In the genomic region with DNA sequence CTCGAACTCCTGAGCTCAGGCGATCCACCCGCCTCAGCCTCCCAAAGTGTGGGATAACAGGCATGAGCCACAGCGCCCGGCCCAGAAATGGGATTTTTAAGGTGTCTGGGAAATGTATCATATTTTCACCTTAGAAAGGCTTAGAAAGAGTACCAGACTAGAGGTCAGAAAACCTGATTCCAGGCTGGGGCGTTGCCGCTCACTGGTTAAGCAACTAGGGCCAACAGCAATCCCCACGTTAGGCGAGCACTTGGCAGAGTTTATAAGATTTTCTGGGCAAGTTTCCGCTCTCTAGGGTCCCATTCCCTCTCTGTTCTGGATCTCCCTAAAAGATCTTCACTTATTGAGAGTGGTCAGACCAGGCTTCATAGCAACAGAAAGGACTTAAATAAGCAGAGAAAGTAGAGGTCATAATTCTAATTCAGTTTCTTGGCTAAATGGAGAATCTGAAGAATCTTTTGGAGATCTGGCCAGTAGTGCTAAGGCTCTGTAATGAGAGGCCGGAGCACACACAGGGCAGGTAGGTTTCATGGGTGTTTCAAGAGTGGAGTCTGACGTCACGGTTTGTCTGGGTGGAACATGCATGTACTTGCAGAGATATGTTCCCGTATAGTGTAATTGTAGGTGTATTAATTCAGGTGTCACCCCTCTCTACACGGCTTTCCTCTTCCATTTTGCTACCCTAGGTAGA, we compare ENCODE assay signal across 13 cellular contexts. TPM values are rescaled to one million over a fixed set of nuclear protein-coding genes. Genes with fewer than 3 reads are reported as not detected.
A peak's percentile ranks its signal among the peaks of the same experiment; 100 is the strongest.
DNase-seq lines count a peak whose midpoint lies in the region; ATAC-seq and TF ChIP-seq lines count a peak whose summit lies in the region.
"Had no signal": no experiment of that assay in that cellular context is flagged by ENCODE, and none has a peak within 500 bp of the region (broad histone marks: within the 10 kb centered on the region; RNA-seq: fewer than 3 reads in every experiment).

No MANE protein-coding gene starts in this region.

- no peak overlapping the region for H3K4me3 ChIP-seq in BLaER1 treated with 17β-estradiol and CSF1 and Interleukin-3, amounts not matched to agents 10 nM and 100 nM
- H3K4me3 ChIP-seq in right cardiac atrium (ENCODE audit: low read length) = no peak overlapping the region
- H3K4me3 ChIP-seq in sigmoid colon = no peak overlapping the region
- H3K4me3 ChIP-seq: SK-N-MC had no signal

- no peaks in the 10 kb centered on the region for H3K9me3 Mint-ChIP-seq in activated T-helper 17 cell treated with anti-CD3 and anti-CD28 coated beads, Interleukin-2, amount 50 U/mL, for 72 hours
- H3K9me3 Mint-ChIP-seq: activated naive CD8-positive, alpha-beta T cell treated with anti-CD3 and anti-CD28 coated beads, Interleukin-2, amount 50 U/mL, for 24 hours had no signal

- no peaks in the 10 kb centered on the region for H3K27me3 Mint-ChIP-seq in activated T-helper 17 cell treated with anti-CD3 and anti-CD28 coated beads, Interleukin-2, amount 50 U/mL, for 72 hours
- H3K27me3 Mint-ChIP-seq: B cell had no signal

- no peak for TF ChIP-seq POLR2A in sigmoid colon (IDR thresholded peaks at IDR 0.05)

- no peak overlapping the region for H3K27ac Mint-ChIP-seq in activated T-helper 17 cell treated with anti-CD3 and anti-CD28 coated beads, Interleukin-2, amount 50 U/mL, for 72 hours
- H3K27ac Mint-ChIP-seq: activated naive CD8-positive, alpha-beta T cell treated with anti-CD3 and anti-CD28 coated beads, Interleukin-2, amount 50 U/mL, for 24 hours; B cell had no signal

- no peak for ATAC-seq in activated T-helper 17 cell treated with anti-CD3 and anti-CD28 coated beads, Interleukin-2, amount 50 U/mL, for 72 hours (replicated peaks)
- no peak for ATAC-seq in right cardiac atrium
- no peak for ATAC-seq in HG02884 (IDR thresholded peaks at IDR 0.05; ENCODE audit: unreplicated experiment)
- no peak for ATAC-seq in GM19035 (IDR thresholded peaks at IDR 0.05; ENCODE audit: unreplicated experiment)
- ATAC-seq: activated naive CD8-positive, alpha-beta T cell treated with anti-CD3 and anti-CD28 coated beads, Interleukin-2, amount 50 U/mL, for 24 hours had no signal

- no peaks in the 10 kb centered on the region for H3K36me3 ChIP-seq in BLaER1 treated with 17β-estradiol and CSF1 and Interleukin-3, amounts not matched to agents 10 nM and 100 nM
- H3K36me3 ChIP-seq in sigmoid colon = no peaks in the 10 kb centered on the region

- peaks cover 21 to 34% (median 25%) of the 10 kb centered on the region in 10 experiments for H3K4me1 ChIP-seq in BLaER1 treated with 17β-estradiol and CSF1 and Interleukin-3, amounts not matched to agents 10 nM and 100 nM
- H3K4me1 ChIP-seq in right cardiac atrium (ENCODE audit: control insufficient read depth, insufficient read depth, low read length) (peaks cover 14% of the 10 kb centered on the region), sigmoid colon (peaks cover 0 to 44% (median 34%) of the 10 kb centered on the region in 4 donors)

- H3K36me3 Mint-ChIP-seq in activated T-helper 17 cell treated with anti-CD3 and anti-CD28 coated beads, Interleukin-2, amount 50 U/mL, for 72 hours (ENCODE audit: low read depth) = peaks cover 6% of the 10 kb centered on the region

- intact Hi-C loops in right cardiac atrium (cut with DNase I) (loop anchor here in 1 of 4 donors (10.0 kb wide), 1 partner anchor 220 kb away; no protein-coding TSS in a partner anchor), sigmoid colon (cut with DNase I) (loop anchor here (5.0 to 10.0 kb wide), 3 partner anchors 87 to 1330 kb away; a partner anchor contains a TSS)

- no peak for TF ChIP-seq EP300 in sigmoid colon (IDR thresholded peaks at IDR 0.05)

- DNase-seq in right cardiac atrium = peak; percentile 56 to 83 (median 65)
- no peak for DNase-seq in sigmoid colon
- DNase-seq in stimulated activated CD4-positive, alpha-beta T cell treated with anti-CD3 and anti-CD28 coated beads, Interleukin-2, amount 100 ng/mL, for 48 hours = no peak
- DNase-seq in NCI-H82 treated with DMSO at 0.1 percent for 48 hours (lab: John Stamatoyannopoulos, UW; ENCODE audit: unreplicated experiment) = no peak
- DNase-seq: activated naive CD8-positive, alpha-beta T cell treated with anti-CD3 and anti-CD28 coated beads, Interleukin-2, amount 50 U/mL, for 24 hours; NCI-H446 treated with DMSO at 0.1 percent for 48 hours; stimulated activated naive CD4-positive, alpha-beta T cell had no signal

- H3K4me1 Mint-ChIP-seq in activated T-helper 17 cell treated with anti-CD3 and anti-CD28 coated beads, Interleukin-2, amount 50 U/mL, for 72 hours = peaks cover 13% of the 10 kb centered on the region

- WGBS in right cardiac atrium = 70% methylated on average over 15 of the region's 15 CpGs
- 90 to 93% methylated on average over 15 of the region's 15 CpGs for WGBS in sigmoid colon, 2 donors

- H4K20me1 ChIP-seq in BLaER1 treated with 17β-estradiol and CSF1 and Interleukin-3, amounts not matched to agents 10 nM and 100 nM = peaks cover 0 to 17% (median 15%) of the 10 kb centered on the region in 11 experiments; a peak in 19 of 22 replicates

- H3K4me2 ChIP-seq in BLaER1 treated with 17β-estradiol and CSF1 and Interleukin-3, amounts not matched to agents 10 nM and 100 nM = peak overlapping the region; percentile 42 to 77 (median 57); a peak in 20 of 22 replicates

- H3K27me3 ChIP-seq in BLaER1 treated with 17β-estradiol and CSF1 and Interleukin-3, amounts not matched to agents 10 nM and 100 nM = peaks cover 1 to 16% (median 11%) of the 10 kb centered on the region in 11 experiments; a peak in 18 of 22 replicates
- H3K27me3 ChIP-seq in right cardiac atrium (ENCODE audit: control insufficient read depth, insufficient read depth) (no peaks in the 10 kb centered on the region), sigmoid colon (no peaks in the 10 kb centered on the region)

- TF ChIP-seq CTCF in sigmoid colon (IDR thresholded peaks at IDR 0.05) = no peak

- no peak overlapping the region for H3K27ac ChIP-seq in BLaER1 treated with 17β-estradiol and CSF1 and Interleukin-3, amounts not matched to agents 10 nM and 100 nM
- peak overlapping the region; percentile 91 for H3K27ac ChIP-seq in right cardiac atrium (ENCODE audit: low read length)
- H3K27ac ChIP-seq in sigmoid colon = peak overlapping the region; percentile 69 to 96 (median 85)
- H3K27ac ChIP-seq: SK-N-MC had no signal

- peak overlapping the region; percentile 29 for H3K4me3 Mint-ChIP-seq in activated T-helper 17 cell treated with anti-CD3 and anti-CD28 coated beads, Interleukin-2, amount 50 U/mL, for 72 hours
- H3K4me3 Mint-ChIP-seq: activated naive CD8-positive, alpha-beta T cell treated with anti-CD3 and anti-CD28 coated beads, Interleukin-2, amount 50 U/mL, for 24 hours; B cell had no signal

- no peak overlapping the region for H3K9ac ChIP-seq in BLaER1 treated with 17β-estradiol and CSF1 and Interleukin-3, amounts not matched to agents 10 nM and 100 nM

- H3K9me3 ChIP-seq in BLaER1 treated with 17β-estradiol and CSF1 and Interleukin-3, amounts not matched to agents 10 nM and 100 nM (replicated peaks in 1 of 11) = no peaks in the 10 kb centered on the region
- H3K9me3 ChIP-seq in right cardiac atrium (ENCODE audit: control insufficient read depth, low read length) = no peaks in the 10 kb centered on the region
- H3K9me3 ChIP-seq in sigmoid colon = no peaks in the 10 kb centered on the region

RNA-seq across cellular contexts. Expression of a gene that starts 4.2 kb away (rescaled TPM):
- 10 to 100 TPM; 23.4 to 40.7 TPM for total RNA-seq in activated T-helper 17 cell treated with anti-CD3 and anti-CD28 coated beads, Interleukin-2, amount 50 U/mL, for 72 hours
- total RNA-seq in right cardiac atrium (10 to 100 TPM; 66.3 to 97.6 (median 94.3) TPM), sigmoid colon (10 to 100 TPM; 13.2 to 29.1 (median 21.5) TPM)
- polyA plus RNA-seq in right cardiac atrium (34.8 TPM), sigmoid colon (10 to 100 TPM; 16.8 to 19.0 (median 18.3) TPM)

Comparison
In these comparisons a context has a peak if more than half of its experiments do, and no peak if none do; other contexts are left out.
1. H3K27ac ChIP-seq: peak in right cardiac atrium (single experiment) and sigmoid colon (4 of 4); none in BLaER1 treated with 17β-estradiol and CSF1 and Interleukin-3, amounts not matched to agents 10 nM and 100 nM (0 of 11).
2. DNase-seq: peak in right cardiac atrium (3 of 3); none in sigmoid colon (single experiment), stimulated activated CD4-positive, alpha-beta T cell treated with anti-CD3 and anti-CD28 coated beads, Interleukin-2, amount 100 ng/mL, for 48 hours (0 of 2) and NCI-H82 treated with DMSO at 0.1 percent for 48 hours (single experiment).